Comparison of ENCODE assay signal across 1 cellular context in genomic region chr5:172939045-172939444, GRCh38.
TF ChIP-seq lines count a peak whose summit lies in the region.

No MANE protein-coding gene starts in this region.

TF ChIP-seq in GM23338, 12 proteins besides CTCF, POLR2A, EP300 and RAD21:
- TF ChIP-seq ZNF462 (CRISPR knock-in tag; IDR thresholded peaks at IDR 0.05) (no peak), EZH2 (IDR thresholded peaks at IDR 0.05; ENCODE audit: low read depth, unreplicated experiment) (no peak), EZH2phosphoT487 (IDR thresholded peaks at IDR 0.05; ENCODE audit: unreplicated experiment) (no peak), ZNF114 (CRISPR knock-in tag; IDR thresholded peaks at IDR 0.05) (no peak), POLR2AphosphoS5 (IDR thresholded peaks at IDR 0.05; ENCODE audit: low read depth) (no peak), NANOG (IDR thresholded peaks at IDR 0.05; ENCODE audit: borderline replicate concordance) (no peak), REST (IDR thresholded peaks at IDR 0.05; ENCODE audit: unreplicated experiment) (no peak), STAT1 (IDR thresholded peaks at IDR 0.05; ENCODE audit: unreplicated experiment) (no peak), CREB1 (CRISPR knock-in tag; IDR thresholded peaks at IDR 0.05; ENCODE audit: low read depth) (no peak), ETS1 (IDR thresholded peaks at IDR 0.05) (no peak), JUNB (IDR thresholded peaks at IDR 0.05; ENCODE audit: unreplicated experiment) (no peak), ZNF331 (CRISPR knock-in tag; IDR thresholded peaks at IDR 0.05; ENCODE audit: low read depth) (no peak)
